ENCODE assay signal across 14 cellular contexts in the genomic region with DNA sequence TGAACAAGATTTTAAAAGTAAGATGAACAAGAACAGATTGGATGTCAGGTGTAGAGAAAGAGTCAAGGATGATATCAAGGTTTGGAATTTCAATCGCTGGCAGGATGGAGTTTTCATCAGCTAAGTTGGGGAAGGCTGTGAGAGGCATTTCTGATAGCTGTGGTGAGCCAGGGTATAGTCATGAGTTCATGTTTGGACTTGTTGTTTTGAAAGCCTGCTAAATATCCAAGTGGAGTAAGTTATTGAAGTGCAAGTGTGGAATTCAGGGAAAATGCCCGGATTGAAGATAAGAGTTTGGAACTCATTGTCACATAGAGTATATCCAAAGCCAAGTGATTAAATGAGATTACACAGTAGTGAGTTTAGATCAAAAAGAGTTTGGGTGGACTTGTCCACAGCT.
"Had no signal": no experiment of that assay in that cellular context is flagged by ENCODE, and none has a peak within 500 bp of the region (broad histone marks: within the 10 kb centered on the region; RNA-seq: fewer than 3 reads in every experiment).

No MANE protein-coding gene starts in this region.

- H3K4me3 Mint-ChIP-seq: activated CD4-positive, alpha-beta memory T cell treated with anti-CD3 and anti-CD28 coated beads, Interleukin-2, amount 10 ng/mL, durations not matched to agents 7 days and 5 days; activated naive CD8-positive, alpha-beta T cell treated with anti-CD3 and anti-CD28 coated beads, Interleukin-2, amount 50 U/mL, for 24 hours; central memory CD8-positive, alpha-beta T cell; stimulated activated memory B cell treated with anti-CD40 and anti-IgM and Interleukin-4, amounts not matched to agents 10 μg/mL and 1 μg/mL and 100 μg/mL, for 72 hours had no signal

- H3K27ac Mint-ChIP-seq: activated CD4-positive, alpha-beta memory T cell treated with anti-CD3 and anti-CD28 coated beads, Interleukin-2, amount 10 ng/mL, durations not matched to agents 7 days and 5 days; activated naive CD8-positive, alpha-beta T cell treated with anti-CD3 and anti-CD28 coated beads, Interleukin-2, amount 50 U/mL, for 24 hours; stimulated activated memory B cell treated with anti-CD40 and anti-IgM and Interleukin-4, amounts not matched to agents 10 μg/mL and 1 μg/mL and 100 μg/mL, for 72 hours had no signal

- H3K36me3 ChIP-seq: heart left ventricle, left ventricle myocardium inferior, neutrophil, right atrium auricular region, SJSA1, tibial artery had no signal

- H3K27ac ChIP-seq: heart left ventricle, left ventricle myocardium inferior, neutrophil, SJSA1, tibial artery had no signal

- H3K36me3 Mint-ChIP-seq: stimulated activated memory B cell treated with anti-CD40 and anti-IgM and Interleukin-4, amounts not matched to agents 10 μg/mL and 1 μg/mL and 100 μg/mL, for 72 hours had no signal

- H3K4me1 Mint-ChIP-seq: central memory CD8-positive, alpha-beta T cell; stimulated activated memory B cell treated with anti-CD40 and anti-IgM and Interleukin-4, amounts not matched to agents 10 μg/mL and 1 μg/mL and 100 μg/mL, for 72 hours had no signal

- DNase-seq: activated CD4-positive, alpha-beta memory T cell treated with anti-CD3 and anti-CD28 coated beads, Interleukin-2, amount 10 ng/mL, durations not matched to agents 7 days and 5 days; activated naive CD8-positive, alpha-beta T cell treated with anti-CD3 and anti-CD28 coated beads, Interleukin-2, amount 50 U/mL, for 24 hours; cortex of kidney; effector memory CD4-positive, alpha-beta T cell; foreskin melanocyte; heart left ventricle; kidney; left ventricle myocardium inferior; tibial artery had no signal

- ATAC-seq: activated naive CD8-positive, alpha-beta T cell treated with anti-CD3 and anti-CD28 coated beads, Interleukin-2, amount 50 U/mL, for 24 hours; heart left ventricle; stimulated activated memory B cell treated with anti-CD40 and anti-IgM and Interleukin-4, amounts not matched to agents 10 μg/mL and 1 μg/mL and 100 μg/mL, for 72 hours had no signal

- H3K27me3 ChIP-seq: heart left ventricle, neutrophil, right atrium auricular region, SJSA1, tibial artery had no signal

- H3K4me3 ChIP-seq: heart left ventricle, left ventricle myocardium inferior, right atrium auricular region, SJSA1, tibial artery had no signal

- H3K27me3 Mint-ChIP-seq: activated naive CD8-positive, alpha-beta T cell treated with anti-CD3 and anti-CD28 coated beads, Interleukin-2, amount 50 U/mL, for 24 hours; central memory CD8-positive, alpha-beta T cell; stimulated activated memory B cell treated with anti-CD40 and anti-IgM and Interleukin-4, amounts not matched to agents 10 μg/mL and 1 μg/mL and 100 μg/mL, for 72 hours had no signal

- H3K9me3 ChIP-seq: left ventricle myocardium inferior, neutrophil, right atrium auricular region, SJSA1, tibial artery had no signal
